9 cellular contexts compared by ENCODE assay signal in genomic region chr6:106547961-106548453, GRCh38.
A peak's percentile ranks its signal among the peaks of the same experiment; 100 is the strongest.
DNase-seq lines count a peak whose midpoint lies in the region; ATAC-seq and TF ChIP-seq lines count a peak whose summit lies in the region.
"Had no signal": no experiment of that assay in that cellular context is flagged by ENCODE, and none has a peak within 500 bp of the region (broad histone marks: within the 10 kb centered on the region; RNA-seq: fewer than 3 reads in every experiment).

No MANE protein-coding gene starts in this region.

- H3K27ac Mint-ChIP-seq in activated CD8-positive, alpha-beta T cell treated with anti-CD3 and anti-CD28 coated beads for 36 hours, result peak overlapping the region; percentile 67
- no peak overlapping the region for H3K27ac Mint-ChIP-seq in activated CD8-positive, alpha-beta T cell treated with anti-CD3 and anti-CD28 coated beads, Interleukin-2, amount 10 ng/mL, durations not matched to agents 7 days and 5 days

- no peaks in the 10 kb centered on the region for H3K27me3 Mint-ChIP-seq in activated CD8-positive, alpha-beta T cell treated with anti-CD3 and anti-CD28 coated beads for 36 hours
- H3K27me3 Mint-ChIP-seq in activated CD8-positive, alpha-beta T cell treated with anti-CD3 and anti-CD28 coated beads, Interleukin-2, amount 10 ng/mL, durations not matched to agents 7 days and 5 days (ENCODE audit: low read depth), result no peaks in the 10 kb centered on the region

- intact Hi-C loops in activated CD8-positive, alpha-beta T cell treated with anti-CD3 and anti-CD28 coated beads for 36 hours (cut with micrococcal nuclease), result no loop called here

- POLR2A ChIA-PET in activated CD8-positive, alpha-beta T cell treated with anti-CD3 and anti-CD28 coated beads for 36 hours (lab: Charles Lee), result interaction anchor here (2.6 kb wide), 1 partner anchor 28 kb away, joined by 8 read pairs; no protein-coding TSS in a partner anchor
- POLR2A ChIA-PET in activated CD8-positive, alpha-beta T cell treated with anti-CD3 and anti-CD28 coated beads, Interleukin-2, amount 10 ng/mL, durations not matched to agents 7 days and 5 days (lab: Charles Lee), result interaction anchor here (0.9 kb wide), 1 partner anchor 28 kb away, joined by 3 read pairs; no protein-coding TSS in a partner anchor

- no peak for TF ChIP-seq CTCF in activated CD8-positive, alpha-beta T cell treated with anti-CD3 and anti-CD28 coated beads for 36 hours (IDR thresholded peaks at IDR 0.05)
- no peak for TF ChIP-seq CTCF in tibial nerve (IDR thresholded peaks at IDR 0.05)

- no peak overlapping the region for H3K4me3 ChIP-seq in tibial nerve

- peaks cover 3% of the 10 kb centered on the region for H3K9me3 Mint-ChIP-seq in activated CD8-positive, alpha-beta T cell treated with anti-CD3 and anti-CD28 coated beads for 36 hours
- H3K9me3 Mint-ChIP-seq in activated CD8-positive, alpha-beta T cell treated with anti-CD3 and anti-CD28 coated beads, Interleukin-2, amount 10 ng/mL, durations not matched to agents 7 days and 5 days (ENCODE audit: insufficient read depth), result no peaks in the 10 kb centered on the region

- H3K27ac ChIP-seq in tibial nerve, result peak overlapping the region in 3 of 4 donors; percentile 15 to 70 (median 64)

- no peak for TF ChIP-seq POLR2A in tibial nerve (IDR thresholded peaks at IDR 0.05)

- 33 to 45% methylated on average over 5 of the region's 5 CpGs for WGBS in tibial nerve, 2 donors

- CTCF ChIA-PET in activated CD8-positive, alpha-beta T cell treated with anti-CD3 and anti-CD28 coated beads for 36 hours (lab: Charles Lee), result interaction anchor here (0.6 to 2.2 kb wide), 4 partner anchors 11 to 209 kb away, joined by 3 to 9 read pairs (median 3); no protein-coding TSS in a partner anchor
- CTCF ChIA-PET in activated CD8-positive, alpha-beta T cell treated with anti-CD3 and anti-CD28 coated beads, Interleukin-2, amount 10 ng/mL, durations not matched to agents 7 days and 5 days (lab: Charles Lee), result interaction anchor here (1.0 to 1.8 kb wide), 2 partner anchors 13 to 37 kb away, joined by 3 to 7 read pairs; no protein-coding TSS in a partner anchor

- peak; percentile 28 for ATAC-seq in activated CD8-positive, alpha-beta T cell treated with anti-CD3 and anti-CD28 coated beads for 36 hours
- no peak for ATAC-seq in activated CD8-positive, alpha-beta T cell treated with anti-CD3 and anti-CD28 coated beads, Interleukin-2, amount 10 ng/mL, durations not matched to agents 7 days and 5 days
- ATAC-seq in GM21447 (IDR thresholded peaks at IDR 0.05; ENCODE audit: unreplicated experiment), result no peak
- no peak for ATAC-seq in GM19455 (IDR thresholded peaks at IDR 0.05; ENCODE audit: unreplicated experiment)

- TF ChIP-seq EP300 in tibial nerve (IDR thresholded peaks at IDR 0.05), result no peak

- peaks cover 63% of the 10 kb centered on the region for H3K36me3 Mint-ChIP-seq in activated CD8-positive, alpha-beta T cell treated with anti-CD3 and anti-CD28 coated beads for 36 hours (ENCODE audit: low read depth)
- H3K36me3 Mint-ChIP-seq in activated CD8-positive, alpha-beta T cell treated with anti-CD3 and anti-CD28 coated beads, Interleukin-2, amount 10 ng/mL, durations not matched to agents 7 days and 5 days (ENCODE audit: low read depth), result peaks cover 80% of the 10 kb centered on the region

- no peaks in the 10 kb centered on the region for H3K27me3 ChIP-seq in tibial nerve

- H3K36me3 ChIP-seq in tibial nerve, result no peaks in the 10 kb centered on the region

- H3K4me1 Mint-ChIP-seq in activated CD8-positive, alpha-beta T cell treated with anti-CD3 and anti-CD28 coated beads for 36 hours (ENCODE audit: low read depth), result peaks cover 36% of the 10 kb centered on the region
- peaks cover 7% of the 10 kb centered on the region for H3K4me1 Mint-ChIP-seq in activated CD8-positive, alpha-beta T cell treated with anti-CD3 and anti-CD28 coated beads, Interleukin-2, amount 10 ng/mL, durations not matched to agents 7 days and 5 days (ENCODE audit: low read depth)

- H3K9me3 ChIP-seq in tibial nerve, result no peaks in the 10 kb centered on the region

- DNase-seq in activated CD8-positive, alpha-beta T cell treated with anti-CD3 and anti-CD28 coated beads for 36 hours, result peak; percentile 43
- DNase-seq in activated CD8-positive, alpha-beta T cell treated with anti-CD3 and anti-CD28 coated beads, Interleukin-2, amount 10 ng/mL, durations not matched to agents 7 days and 5 days, result no peak
- DNase-seq in activated T-helper 1 cell treated with Interleukin-2 at 50 U/mL for 16 hours (ENCODE audit: low read depth) (peak; percentile 18), islet precursor cell (peak; percentile 76), tibial nerve (ENCODE audit: low spot score in 2 of 2) (no peak), GM19238 (ENCODE audit: insufficient read length, low spot score) (no peak)
- DNase-seq: left cardiac atrium had no signal

- H3K4me1 ChIP-seq in tibial nerve, result peaks cover 0 to 25% (median 8%) of the 10 kb centered on the region in 4 donors

- no peak overlapping the region for H3K4me3 Mint-ChIP-seq in activated CD8-positive, alpha-beta T cell treated with anti-CD3 and anti-CD28 coated beads for 36 hours
- no peak overlapping the region for H3K4me3 Mint-ChIP-seq in activated CD8-positive, alpha-beta T cell treated with anti-CD3 and anti-CD28 coated beads, Interleukin-2, amount 10 ng/mL, durations not matched to agents 7 days and 5 days

Comparison
In these comparisons a context has a peak if more than half of its experiments do, and no peak if none do; other contexts are left out.
1. DNase-seq: peak in activated CD8-positive, alpha-beta T cell treated with anti-CD3 and anti-CD28 coated beads for 36 hours (single experiment), activated T-helper 1 cell treated with Interleukin-2 at 50 U/mL for 16 hours (single experiment) and islet precursor cell (single experiment); none in activated CD8-positive, alpha-beta T cell treated with anti-CD3 and anti-CD28 coated beads, Interleukin-2, amount 10 ng/mL, durations not matched to agents 7 days and 5 days (single experiment), tibial nerve (0 of 2) and GM19238 (single experiment).